Comparison of ENCODE assay signal across 8 cellular contexts in genomic region chr6:53347921-53348435, GRCh38. TPM values are rescaled to one million over a fixed set of nuclear protein-coding genes. Genes with fewer than 3 reads are reported as not detected.
DNase-seq lines count a peak whose midpoint lies in the region; ATAC-seq and TF ChIP-seq lines count a peak whose summit lies in the region.

No MANE protein-coding gene starts in this region.

- no peaks in the 10 kb centered on the region for H3K9me3 ChIP-seq in SJSA1 (replicated peaks)
- H3K9me3 ChIP-seq in left ventricle myocardium inferior (replicated peaks): no peaks in the 10 kb centered on the region

- H3K36me3 ChIP-seq in SJSA1 (peaks cover 30% of the 10 kb centered on the region), left ventricle myocardium inferior (peaks cover 4% of the 10 kb centered on the region)

- H3K9me3 Mint-ChIP-seq in IgD-negative memory B cell (no peaks in the 10 kb centered on the region), progenitor cell of endocrine pancreas (ENCODE audit: low read depth) (no peaks in the 10 kb centered on the region)

- H3K4me1 ChIP-seq in SJSA1 (replicated peaks) (peaks cover 13% of the 10 kb centered on the region), left ventricle myocardium inferior (peaks cover 42% of the 10 kb centered on the region)

- H3K27me3 ChIP-seq in SJSA1 (replicated peaks): no peaks in the 10 kb centered on the region
- H3K27me3 ChIP-seq in left ventricle myocardium inferior (ENCODE audit: low read depth): no peaks in the 10 kb centered on the region

- H3K4me1 Mint-ChIP-seq in IgD-negative memory B cell: peaks cover 26 to 49% (median 45%) of the 10 kb centered on the region in 3 donors
- H3K4me1 Mint-ChIP-seq in progenitor cell of endocrine pancreas (ENCODE audit: low read depth): peaks cover 12% of the 10 kb centered on the region

- intact Hi-C loops in left ventricle myocardium inferior (cut with micrococcal nuclease): loop anchor here (5.0 to 10.0 kb wide), 2 partner anchors 46 to 137 kb away; no protein-coding TSS in a partner anchor

- H3K27me3 Mint-ChIP-seq in IgD-negative memory B cell (no peaks in the 10 kb centered on the region), progenitor cell of endocrine pancreas (peaks cover 26% of the 10 kb centered on the region)

- H3K36me3 Mint-ChIP-seq in IgD-negative memory B cell: peaks cover 5% of the 10 kb centered on the region
- peaks cover 3% of the 10 kb centered on the region for H3K36me3 Mint-ChIP-seq in progenitor cell of endocrine pancreas (ENCODE audit: insufficient read depth)

- H3K27ac ChIP-seq in SJSA1 (peak overlapping the region; percentile 83), left ventricle myocardium inferior (replicated peaks) (peak overlapping the region; percentile 98)

- peak overlapping the region; percentile 87 to 95 (median 95) for H3K27ac Mint-ChIP-seq in IgD-negative memory B cell
- H3K27ac Mint-ChIP-seq in progenitor cell of endocrine pancreas: peak overlapping the region; percentile 92

- H3K4me3 ChIP-seq in SJSA1 (peak overlapping the region; percentile 89), left ventricle myocardium inferior (peak overlapping the region; percentile 99)

- TF ChIP-seq CTCF in left ventricle myocardium inferior (IDR thresholded peaks at IDR 0.05; ENCODE audit: borderline replicate concordance): no peak
- TF ChIP-seq CTCF in progenitor cell of endocrine pancreas (IDR thresholded peaks at IDR 0.05; ENCODE audit: unreplicated experiment): no peak

- DNase-seq in Caki2 (ENCODE audit: low read depth) (peak; percentile 62), SJSA1 (ENCODE audit: low read depth in 1 of 2, low spot score in 2 of 2) (peak; percentile 74 to 81), amygdala (lab: John Stamatoyannopoulos, UW) (peak in 50 of 56 donors; percentile 12 to 74 (median 53)), left ventricle myocardium inferior (peak; percentile 79), progenitor cell of endocrine pancreas (ENCODE audit: low spot score, unreplicated experiment) (peak; percentile 42)

- ATAC-seq in GM21423 (IDR thresholded peaks at IDR 0.05; ENCODE audit: unreplicated experiment) (peak; percentile 16), GM21619 (IDR thresholded peaks at IDR 0.05; ENCODE audit: unreplicated experiment) (no peak)

- H3K4me3 Mint-ChIP-seq in IgD-negative memory B cell: peak overlapping the region; percentile 82 to 98 (median 96)
- H3K4me3 Mint-ChIP-seq in progenitor cell of endocrine pancreas (ENCODE audit: low read depth): peak overlapping the region; percentile 87

- in situ Hi-C loops in Caki2 (cut with HindIII; ENCODE audit: low pct_unique_long_range_greater_than_20kb, low sequenced_read_pairs): no loop called here

RNA-seq across cellular contexts. Expression of gene ELOVL5, which starts 0.8 kb away (rescaled TPM):
- 5.8 and 13.0 TPM in 2 replicates for total RNA-seq in Caki2 (2014; rRNA removed; shearing (Covaris generic); ENCODE audit: low replicate concordance)
- polyA plus RNA-seq in IgD-negative memory B cell: 156 TPM
- 78.5 and 112 TPM in 2 replicates for total RNA-seq in SJSA1 (2014; rRNA removed; shearing (Covaris generic))
- total RNA-seq in left ventricle myocardium inferior (19.0 TPM), progenitor cell of endocrine pancreas (67.1 and 74.4 TPM in 2 replicates)
